Comparison of ENCODE assay signal across 8 cellular contexts in genomic region chr1:160007577-160008200, GRCh38. TPM values are rescaled to one million over a fixed set of nuclear protein-coding genes. Genes with fewer than 3 reads are reported as not detected.
DNase-seq lines count a peak whose midpoint lies in the region; TF ChIP-seq lines count a peak whose summit lies in the region.

No MANE protein-coding gene starts in this region.

- peak; percentile 92 to 94 for TF ChIP-seq CTCF in brain (conservative IDR thresholded peaks at IDR 0.05)

- no peak overlapping the region for H3K4me3 Mint-ChIP-seq in brain
- no peak overlapping the region for H3K4me3 Mint-ChIP-seq in activated CD4-positive, alpha-beta memory T cell treated with anti-CD3 and anti-CD28 coated beads, Interleukin-2, amount 10 ng/mL, durations not matched to agents 7 days and 5 days
- no peak overlapping the region for H3K4me3 Mint-ChIP-seq in activated T-cell treated with anti-CD3 and anti-CD28 coated beads, Interleukin-2, amount 50 U/mL, for 24 hours

- CTCF ChIA-PET in activated CD4-positive, alpha-beta memory T cell treated with anti-CD3 and anti-CD28 coated beads, Interleukin-2, amount 10 ng/mL, durations not matched to agents 7 days and 5 days (lab: Charles Lee) = interaction anchor here (0.5 to 7.4 kb wide), 41 partner anchors 9 to 798 kb away, joined by 3 to 160 read pairs (median 6); partner anchors contain the start of genes DUSP23, FCRL6, KCNJ9 and PIGM

- peak; percentile 28 to 52 for DNase-seq in NCI-H446 (lab: John Stamatoyannopoulos, UW)
- DNase-seq in NCI-H446 treated with DMSO at 0.1 percent for 48 hours (lab: John Stamatoyannopoulos, UW) = no peak
- peak; percentile 5 for DNase-seq in NCI-H2029 treated with DMSO at 0.1 percent for 48 hours (lab: John Stamatoyannopoulos, UW)
- peak; percentile 73 for DNase-seq in medulla oblongata (ENCODE audit: extremely low spot score)
- no peak for DNase-seq in activated CD4-positive, alpha-beta memory T cell treated with anti-CD3 and anti-CD28 coated beads, Interleukin-2, amount 10 ng/mL, durations not matched to agents 7 days and 5 days
- no peak for DNase-seq in stimulated activated CD4-positive, alpha-beta T cell treated with anti-CD3 and anti-CD28 coated beads, Interleukin-2, amount 100 ng/mL, for 24 hours
- no peak for DNase-seq in activated T-cell treated with anti-CD3 and anti-CD28 coated beads, Interleukin-2, amount 50 U/mL, for 24 hours

- H3K36me3 Mint-ChIP-seq in brain = no peaks in the 10 kb centered on the region
- no peaks in the 10 kb centered on the region for H3K36me3 Mint-ChIP-seq in activated CD4-positive, alpha-beta memory T cell treated with anti-CD3 and anti-CD28 coated beads, Interleukin-2, amount 10 ng/mL, durations not matched to agents 7 days and 5 days (ENCODE audit: low read depth)
- no peaks in the 10 kb centered on the region for H3K36me3 Mint-ChIP-seq in activated T-cell treated with anti-CD3 and anti-CD28 coated beads, Interleukin-2, amount 50 U/mL, for 24 hours (ENCODE audit: low read depth)

- H3K27ac Mint-ChIP-seq in brain = no peak overlapping the region
- no peak overlapping the region for H3K27ac Mint-ChIP-seq in activated CD4-positive, alpha-beta memory T cell treated with anti-CD3 and anti-CD28 coated beads, Interleukin-2, amount 10 ng/mL, durations not matched to agents 7 days and 5 days
- H3K27ac Mint-ChIP-seq in activated T-cell treated with anti-CD3 and anti-CD28 coated beads, Interleukin-2, amount 50 U/mL, for 24 hours = no peak overlapping the region

- POLR2A ChIA-PET in activated CD4-positive, alpha-beta memory T cell treated with anti-CD3 and anti-CD28 coated beads, Interleukin-2, amount 10 ng/mL, durations not matched to agents 7 days and 5 days (lab: Charles Lee) = interaction anchor here (1.0 to 2.0 kb wide), 5 partner anchors 24 to 84 kb away, joined by 3 to 7 read pairs (median 5); partner anchors contain the start of gene TAGLN2

- no peaks in the 10 kb centered on the region for H3K4me1 Mint-ChIP-seq in brain
- H3K4me1 Mint-ChIP-seq in activated CD4-positive, alpha-beta memory T cell treated with anti-CD3 and anti-CD28 coated beads, Interleukin-2, amount 10 ng/mL, durations not matched to agents 7 days and 5 days = no peaks in the 10 kb centered on the region
- H3K4me1 Mint-ChIP-seq in activated T-cell treated with anti-CD3 and anti-CD28 coated beads, Interleukin-2, amount 50 U/mL, for 24 hours (ENCODE audit: low read depth) = no peaks in the 10 kb centered on the region

- peaks cover 26% of the 10 kb centered on the region for H3K27me3 Mint-ChIP-seq in brain
- peaks cover 9% of the 10 kb centered on the region for H3K27me3 Mint-ChIP-seq in activated CD4-positive, alpha-beta memory T cell treated with anti-CD3 and anti-CD28 coated beads, Interleukin-2, amount 10 ng/mL, durations not matched to agents 7 days and 5 days
- H3K27me3 Mint-ChIP-seq in activated T-cell treated with anti-CD3 and anti-CD28 coated beads, Interleukin-2, amount 50 U/mL, for 24 hours = peaks cover 9% of the 10 kb centered on the region

- no peaks in the 10 kb centered on the region for H3K9me3 Mint-ChIP-seq in brain
- no peaks in the 10 kb centered on the region for H3K9me3 Mint-ChIP-seq in activated CD4-positive, alpha-beta memory T cell treated with anti-CD3 and anti-CD28 coated beads, Interleukin-2, amount 10 ng/mL, durations not matched to agents 7 days and 5 days
- H3K9me3 Mint-ChIP-seq in activated T-cell treated with anti-CD3 and anti-CD28 coated beads, Interleukin-2, amount 50 U/mL, for 24 hours = no peaks in the 10 kb centered on the region

RNA-seq across cellular contexts. Expression of gene PIGM, which starts 24.1 kb away (rescaled TPM):
- 3.1 TPM for polyA plus RNA-seq in brain (ENCODE audit: insufficient read depth, low read depth, low replicate concordance)
- 1 to 10 TPM; 5.2 to 5.7 TPM for total RNA-seq in activated CD4-positive, alpha-beta memory T cell treated with anti-CD3 and anti-CD28 coated beads, Interleukin-2, amount 10 ng/mL, durations not matched to agents 7 days and 5 days

RNA-seq across cellular contexts. Expression of gene SLAMF9, which starts 53.7 kb away (rescaled TPM):
- not detected for polyA plus RNA-seq in brain (ENCODE audit: insufficient read depth, low read depth, low replicate concordance)
- total RNA-seq in activated CD4-positive, alpha-beta memory T cell treated with anti-CD3 and anti-CD28 coated beads, Interleukin-2, amount 10 ng/mL, durations not matched to agents 7 days and 5 days = not detected

Comparison
In these comparisons a context has a peak if more than half of its experiments do, and no peak if none do; other contexts are left out.
1. DNase-seq: peak in NCI-H446 (2 of 2), NCI-H2029 treated with DMSO at 0.1 percent for 48 hours (single experiment) and medulla oblongata (single experiment); none in NCI-H446 treated with DMSO at 0.1 percent for 48 hours (single experiment), activated CD4-positive, alpha-beta memory T cell treated with anti-CD3 and anti-CD28 coated beads, Interleukin-2, amount 10 ng/mL, durations not matched to agents 7 days and 5 days (single experiment), stimulated activated CD4-positive, alpha-beta T cell treated with anti-CD3 and anti-CD28 coated beads, Interleukin-2, amount 100 ng/mL, for 24 hours (0 of 2) and activated T-cell treated with anti-CD3 and anti-CD28 coated beads, Interleukin-2, amount 50 U/mL, for 24 hours (single experiment).